ENCODE assay signal across 16 cellular contexts in the genomic region with DNA sequence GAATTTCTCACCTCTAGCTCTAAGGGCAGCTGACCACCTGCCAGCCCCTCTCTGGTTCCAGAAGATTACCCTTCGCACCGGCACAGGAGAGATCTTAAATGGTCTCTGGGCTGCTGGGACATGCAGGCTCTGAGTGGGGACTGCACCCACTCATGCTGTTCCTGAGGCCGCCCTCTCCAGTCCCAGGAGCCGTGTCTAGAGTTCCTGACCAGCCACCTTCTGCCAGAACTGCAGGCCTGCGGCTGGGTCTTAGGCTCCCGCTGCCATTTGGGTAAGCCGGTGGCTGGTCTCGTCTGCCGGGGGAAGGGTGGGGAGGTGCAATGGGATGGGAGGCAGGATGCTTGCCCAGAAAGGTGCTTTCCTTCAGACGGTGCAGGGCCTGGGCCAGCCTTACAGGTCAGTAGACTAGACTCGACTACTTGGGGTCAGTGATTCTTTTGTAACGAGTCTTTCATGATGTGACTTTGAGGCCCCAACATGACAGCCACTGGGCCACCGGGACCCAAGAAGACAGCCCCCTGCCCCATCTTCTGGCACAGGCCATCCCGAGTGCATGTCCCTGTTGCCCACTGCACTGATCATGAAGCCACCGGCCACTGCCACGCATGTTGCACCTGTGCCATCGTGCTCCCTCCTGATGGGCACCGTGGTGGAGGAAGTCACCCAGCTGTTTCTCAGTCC. TPM values are rescaled to one million over a fixed set of nuclear protein-coding genes. Genes with fewer than 3 reads are reported as not detected.
"Had no signal": no experiment of that assay in that cellular context is flagged by ENCODE, and none has a peak within 500 bp of the region (broad histone marks: within the 10 kb centered on the region; RNA-seq: fewer than 3 reads in every experiment).

No MANE protein-coding gene starts in this region.

- H3K9ac ChIP-seq: parathyroid adenoma had no signal

- H3K27ac ChIP-seq: ascending aorta, neutrophil, parathyroid adenoma, transverse colon, vagina had no signal

- ATAC-seq: naive thymus-derived CD8-positive, alpha-beta T cell; stimulated activated naive CD8-positive, alpha-beta T cell treated with anti-CD3 and anti-CD28 coated beads, Interleukin-15, Interleukin-2, amounts not matched to agents 100 U/mL and 50 U/mL, for 24 hours had no signal

- H3K27me3 ChIP-seq: ascending aorta, transverse colon, vagina had no signal

- FAIRE-seq: frontal cortex had no signal

- H2AFZ ChIP-seq: parathyroid adenoma had no signal

- H3K9me3 ChIP-seq: ascending aorta, neutrophil, transverse colon, vagina had no signal

- H3K36me3 ChIP-seq: neutrophil, transverse colon, vagina had no signal

- H3K27ac Mint-ChIP-seq: activated T-cell treated with anti-CD3 and anti-CD28 coated beads, Interleukin-2, amount 50 U/mL, for 24 hours; activated T-helper 2 cell treated with anti-CD3 and anti-CD28 coated beads, Interferon-gamma antibody, Interleukin-2, Interleukin-4, amounts not matched to agents 10 μg/mL and 5 μg/mL and 100 μg/mL, durations not matched to agents 14 hours and 24 hours and 36 hours; T-helper 1 cell treated with Interleukin-12 subunit alpha and Interleukin-12 subunit beta and Interleukin-4 antibody, amounts not matched to agents 30 μg/mL and 1 μg/mL, for 36 hours had no signal

- DNase-seq: activated CD4-positive, alpha-beta T cell treated with anti-CD3 and anti-CD28 coated beads for 1 hour; activated CD4-positive, alpha-beta T cell treated with anti-CD3 and anti-CD28 coated beads, Interleukin-2, amount 50 U/mL, for 4 hours; activated naive CD4-positive, alpha-beta T cell treated with anti-CD3 and anti-CD28 coated beads, Interleukin-2, amount 50 U/mL, for 16 hours; activated T-cell treated with anti-CD3 and anti-CD28 coated beads, Interleukin-2, amount 50 U/mL, for 24 hours; stimulated activated CD4-positive, alpha-beta T cell treated with anti-CD3 and anti-CD28 coated beads, Interleukin-2, amount 100 ng/mL, for 24 hours; stimulated activated naive CD8-positive, alpha-beta T cell treated with anti-CD3 and anti-CD28 coated beads, Interleukin-15, Interleukin-2, amounts not matched to agents 100 U/mL and 50 U/mL, for 24 hours; transverse colon had no signal

- H3K4me1 Mint-ChIP-seq: naive thymus-derived CD8-positive, alpha-beta T cell had no signal

- H3K4me3 Mint-ChIP-seq: activated T-cell treated with anti-CD3 and anti-CD28 coated beads, Interleukin-2, amount 50 U/mL, for 24 hours; naive thymus-derived CD8-positive, alpha-beta T cell; T-helper 1 cell treated with Interleukin-12 subunit alpha and Interleukin-12 subunit beta and Interleukin-4 antibody, amounts not matched to agents 30 μg/mL and 1 μg/mL, for 36 hours had no signal

- H3K4me3 ChIP-seq: ascending aorta, coronary artery, transverse colon, vagina had no signal

- H3K9me3 Mint-ChIP-seq: activated T-cell treated with anti-CD3 and anti-CD28 coated beads, Interleukin-2, amount 50 U/mL, for 24 hours; activated T-helper 2 cell treated with anti-CD3 and anti-CD28 coated beads, Interferon-gamma antibody, Interleukin-2, Interleukin-4, amounts not matched to agents 10 μg/mL and 5 μg/mL and 100 μg/mL, durations not matched to agents 14 hours and 24 hours and 36 hours; naive thymus-derived CD8-positive, alpha-beta T cell; T-helper 1 cell treated with Interleukin-12 subunit alpha and Interleukin-12 subunit beta and Interleukin-4 antibody, amounts not matched to agents 30 μg/mL and 1 μg/mL, for 36 hours had no signal

- H3K79me2 ChIP-seq: parathyroid adenoma had no signal

- H3K36me3 Mint-ChIP-seq: naive thymus-derived CD8-positive, alpha-beta T cell had no signal

RNA-seq across cellular contexts. Expression of a gene that starts 50.9 kb away (rescaled TPM):
- total RNA-seq: activated T-helper 2 cell treated with anti-CD3 and anti-CD28 coated beads, Interferon-gamma antibody, Interleukin-2, Interleukin-4, amounts not matched to agents 10 μg/mL and 5 μg/mL and 100 μg/mL, durations not matched to agents 14 hours and 24 hours and 36 hours; naive thymus-derived CD8-positive, alpha-beta T cell had no signal
- polyA plus RNA-seq: naive thymus-derived CD8-positive, alpha-beta T cell had no signal
